ENCODE assay signal across 11 cellular contexts in the genomic region with DNA sequence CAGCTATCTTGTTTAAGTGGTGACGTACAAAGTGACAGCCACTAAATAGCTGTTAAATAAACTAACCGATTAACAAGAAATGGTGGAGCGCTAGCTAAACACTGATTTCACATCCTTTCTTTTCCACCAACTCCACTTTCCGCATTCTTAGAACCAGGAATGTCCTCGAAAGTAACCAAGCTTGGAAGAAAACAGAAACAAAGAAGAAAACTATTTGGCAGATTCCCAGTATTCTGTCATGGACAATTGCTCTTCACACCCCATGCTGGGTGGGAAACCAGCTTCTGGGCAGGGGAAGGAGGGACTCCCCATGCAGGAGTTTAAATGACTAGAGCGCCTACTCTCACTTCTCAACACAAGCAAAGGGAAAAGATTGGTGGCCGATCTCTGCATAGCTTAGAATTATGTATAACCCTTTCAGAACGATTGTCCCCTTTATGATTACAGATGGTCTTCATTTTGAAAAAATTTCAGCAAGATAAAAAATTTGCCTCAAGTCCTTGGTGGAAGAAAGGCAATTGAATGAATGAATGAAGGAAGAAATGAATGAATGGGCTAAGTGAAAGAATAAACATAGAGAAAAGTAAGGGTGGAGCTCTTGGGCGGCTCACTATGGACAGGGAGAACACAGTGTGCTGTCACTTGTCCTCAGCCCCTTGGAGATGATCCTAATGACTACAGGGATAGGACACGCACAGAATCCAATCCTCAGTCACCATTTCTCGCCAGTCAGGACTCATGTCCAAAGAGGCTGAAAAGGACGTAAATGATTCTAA.
A peak's percentile ranks its signal among the peaks of the same experiment; 100 is the strongest.
DNase-seq lines count a peak whose midpoint lies in the region; ATAC-seq and TF ChIP-seq lines count a peak whose summit lies in the region.
"Had no signal": no experiment of that assay in that cellular context is flagged by ENCODE, and none has a peak within 500 bp of the region (broad histone marks: within the 10 kb centered on the region; RNA-seq: fewer than 3 reads in every experiment).

No MANE protein-coding gene starts in this region.

- ATAC-seq in HG03280 (IDR thresholded peaks at IDR 0.05; ENCODE audit: unreplicated experiment), result peak; percentile 1
- no peak for ATAC-seq in natural killer cell
- ATAC-seq in PC-3, result no peak

- no peaks in the 10 kb centered on the region for H4K20me1 ChIP-seq in PC-3 (ENCODE audit: low read length)

- POLR2A ChIA-PET in PC-3 (lab: Charles Lee; ENCODE audit: unreplicated experiment), result no interaction called here

- peaks cover 60 to 67% of the 10 kb centered on the region in 2 donors for H3K4me1 Mint-ChIP-seq in natural killer cell
- H3K4me1 Mint-ChIP-seq: neural crest cell had no signal

- H3K4me2 ChIP-seq in PC-3 (ENCODE audit: low read length), result no peak overlapping the region

- H3K4me3 ChIP-seq in astrocyte of the spinal cord (ENCODE audit: low read depth, low read length), result no peak overlapping the region
- H3K4me3 ChIP-seq in PC-3 (ENCODE audit: low read length), result no peak overlapping the region

- no peak overlapping the region for H3K27ac ChIP-seq in PC-3 (ENCODE audit: low read length)

- no peaks in the 10 kb centered on the region for H3K79me2 ChIP-seq in PC-3 (ENCODE audit: low read length)

- no peaks in the 10 kb centered on the region for H3K36me3 ChIP-seq in PC-3 (ENCODE audit: low read depth, low read length)

- peak; percentile 97 for DNase-seq in Caki2 (ENCODE audit: low read depth)
- peak; percentile 63 for DNase-seq in astrocyte of the spinal cord (ENCODE audit: low read depth, low spot score)
- no peak for DNase-seq in natural killer cell
- DNase-seq in DMS79 (lab: John Stamatoyannopoulos, UW), result no peak
- DNase-seq in GM03348 (ENCODE audit: low spot score), result no peak
- DNase-seq in PC-3, result no peak
- no peak for DNase-seq in mucosa of gallbladder (ENCODE audit: low spot score)
- DNase-seq: cerebellar nuclear complex, SIG-M5 had no signal

- CTCF ChIA-PET in PC-3 (lab: Charles Lee), result no interaction called here

- BruUV-seq in PC-3 (replicated peaks; lab: Mats Ljungman, UMichigan), result no TSS peak

- peak overlapping the region; percentile 97 for H3K4me3 Mint-ChIP-seq in natural killer cell
- H3K4me3 Mint-ChIP-seq: neural crest cell had no signal

- H3K9me2 ChIP-seq in PC-3 (replicated peaks; ENCODE audit: low read length), result no peaks in the 10 kb centered on the region

- no peak overlapping the region for H2AFZ ChIP-seq in PC-3 (ENCODE audit: low read length)

- TF ChIP-seq CTCF in astrocyte of the spinal cord (IDR thresholded peaks at IDR 0.05; ENCODE audit: low read depth, low read length) (no peak), natural killer cell (IDR thresholded peaks at IDR 0.05) (no peak), PC-3 (conservative IDR thresholded peaks at IDR 0.05; ENCODE audit: low read depth, low read length) (no peak)

- intact Hi-C loops in natural killer cell (cut with micrococcal nuclease), result loop anchor here (5.0 kb wide), 1 partner anchor 64 kb away; no protein-coding TSS in a partner anchor
- intact Hi-C loops in PC-3 (cut with micrococcal nuclease), result no loop called here

- in situ Hi-C loops in Caki2 (cut with HindIII; ENCODE audit: low pct_unique_long_range_greater_than_20kb, low sequenced_read_pairs), result no loop called here
- in situ Hi-C loops in astrocyte of the spinal cord (cut with HindIII; ENCODE audit: low sequenced_read_pairs), result no loop called here

- H3K9me3 ChIP-seq in PC-3 (ENCODE audit: low read length), result no peaks in the 10 kb centered on the region

- no peaks in the 10 kb centered on the region for H3F3A ChIP-seq in PC-3 (ENCODE audit: low read length, unreplicated experiment)

- peaks cover 7% of the 10 kb centered on the region for H3K36me3 Mint-ChIP-seq in natural killer cell

- no peaks in the 10 kb centered on the region for H3K4me1 ChIP-seq in PC-3 (ENCODE audit: insufficient read depth, low read length)

- H3K27me3 Mint-ChIP-seq in natural killer cell (ENCODE audit: low read depth in 2 of 2), result peaks cover 0 to 4% of the 10 kb centered on the region in 2 donors

- H3K9me3 Mint-ChIP-seq in natural killer cell, result no peaks in the 10 kb centered on the region

- no peaks in the 10 kb centered on the region for H3K27me3 ChIP-seq in PC-3 (ENCODE audit: low read length)

- no peak overlapping the region for H3K9ac ChIP-seq in PC-3 (ENCODE audit: low read length)

- H3K27ac Mint-ChIP-seq in natural killer cell, result peak overlapping the region; percentile 95 to 97

Comparison
In these comparisons a context has a peak if more than half of its experiments do, and no peak if none do; other contexts are left out.
1. DNase-seq: peak in Caki2 (single experiment) and astrocyte of the spinal cord (single experiment); none in natural killer cell (single experiment), DMS79 (single experiment), GM03348 (single experiment), PC-3 (single experiment) and mucosa of gallbladder (single experiment).